ENCODE assay signal across 17 cellular contexts in the genomic region with DNA sequence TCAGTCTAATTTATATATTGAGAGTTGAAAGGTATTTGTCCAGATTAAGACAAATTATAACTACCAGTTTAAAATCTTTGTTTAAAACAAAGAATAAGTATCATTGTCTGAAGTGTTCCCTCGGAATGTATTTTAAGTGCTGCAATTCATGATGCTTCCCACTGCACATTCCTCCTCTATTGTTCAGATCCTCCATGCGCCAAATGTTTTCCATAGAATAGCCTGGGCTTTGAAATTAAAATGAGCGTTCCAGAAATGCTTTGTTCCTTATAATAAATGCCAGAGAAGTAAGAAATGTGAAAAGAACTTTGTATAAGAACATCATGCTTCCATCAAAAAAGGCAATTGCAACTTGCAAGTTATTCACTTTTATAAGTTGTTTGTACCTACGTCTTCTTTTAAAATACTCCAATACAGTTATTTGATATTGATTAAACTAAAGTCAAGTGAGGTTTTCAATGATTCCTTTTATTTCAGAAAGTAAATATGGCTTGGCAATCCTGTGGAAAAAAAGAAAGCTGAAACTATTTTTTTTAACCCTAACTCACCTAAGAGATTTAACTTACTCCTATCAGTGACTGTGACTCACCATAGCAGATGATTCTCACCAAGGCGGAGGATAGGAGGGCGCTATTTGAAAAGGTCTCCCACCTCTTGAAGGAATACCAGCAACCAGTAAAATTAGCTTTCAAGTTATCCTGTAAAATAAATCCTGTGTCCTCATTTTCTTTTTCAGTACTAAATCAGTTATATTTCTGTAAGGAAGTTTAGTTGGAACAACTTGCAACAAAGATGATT.
DNase-seq lines count a peak whose midpoint lies in the region; TF ChIP-seq lines count a peak whose summit lies in the region.
"Had no signal": no experiment of that assay in that cellular context is flagged by ENCODE, and none has a peak within 500 bp of the region (broad histone marks: within the 10 kb centered on the region; RNA-seq: fewer than 3 reads in every experiment).

No MANE protein-coding gene starts in this region.

- peak overlapping the region; percentile 80 for H3K27ac ChIP-seq in HUES64 (ENCODE audit: low read depth, low read length)
- H3K27ac ChIP-seq: adrenal gland, transverse colon had no signal

- H3K9ac ChIP-seq in HUES64 (ENCODE audit: low read depth, low read length), result peak overlapping the region; percentile 35; the same call in 1 of the 2 replicates

- 91% methylated on average over 5 of the region's 6 CpGs for WGBS in HUES64

- DNase-seq in AG10803 (ENCODE audit: low read depth) (peak; percentile 25), choroid plexus epithelial cell (ENCODE audit: low read depth) (peak; percentile 14), medulla oblongata (ENCODE audit: extremely low spot score) (peak; percentile 8), Ammon's horn (ENCODE audit: low spot score) (no peak), NCI-H146 treated with DMSO at 0.1 percent for 48 hours (lab: John Stamatoyannopoulos, UW; ENCODE audit: unreplicated experiment) (no peak), OCI-M1 (lab: John Stamatoyannopoulos, UW) (no peak)
- no peak for DNase-seq in stimulated activated CD4-positive, alpha-beta T cell treated with anti-CD3 and anti-CD28 coated beads, Interleukin-2, amount 100 ng/mL, for 24 hours
- DNase-seq: activated CD8-positive, alpha-beta memory T cell treated with anti-CD3 and anti-CD28 coated beads for 24 hours; adrenal gland; DMS79 treated with DMSO at 0.1 percent for 48 hours; islet precursor cell; mammary epithelial cell; NCI-H2081; stimulated activated naive CD4-positive, alpha-beta T cell treated with Interleukin-2 at 50 U/mL for 16 hours; T-helper 17 cell; transverse colon had no signal

- H3K36me3 ChIP-seq in HUES64 (ENCODE audit: insufficient read depth, low read length), result no peaks in the 10 kb centered on the region
- H3K36me3 ChIP-seq: adrenal gland, transverse colon had no signal

- H3K27me3 ChIP-seq in HUES64 (ENCODE audit: insufficient read depth, low read length), result no peaks in the 10 kb centered on the region
- H3K27me3 ChIP-seq: adrenal gland, transverse colon had no signal

- no peak overlapping the region for H3K4me3 ChIP-seq in AG10803 (ENCODE audit: low read length)
- H3K4me3 ChIP-seq in HUES64 (ENCODE audit: low read length), result no peak overlapping the region
- H3K4me3 ChIP-seq in choroid plexus epithelial cell (ENCODE audit: low read depth, low read length), result no peak overlapping the region
- H3K4me3 ChIP-seq: adrenal gland, transverse colon had no signal

- H3K9me3 ChIP-seq in HUES64 (ENCODE audit: insufficient read depth, low read depth, low read length), result peaks cover 5% of the 10 kb centered on the region; the same call in 1 of the 2 replicates
- H3K9me3 ChIP-seq: adrenal gland, transverse colon had no signal

- TF ChIP-seq CTCF in AG10803 (conservative IDR thresholded peaks at IDR 0.05; ENCODE audit: low read length) (no peak), choroid plexus epithelial cell (conservative IDR thresholded peaks at IDR 0.05; ENCODE audit: low read depth, low read length) (no peak)

- peaks cover 29% of the 10 kb centered on the region for H3K4me1 ChIP-seq in HUES64 (ENCODE audit: insufficient read depth, low read length)
- H3K4me1 ChIP-seq: adrenal gland had no signal

Comparison
In these comparisons a context has a peak if more than half of its experiments do, and no peak if none do; other contexts are left out.
1. DNase-seq: peak in AG10803 (single experiment), choroid plexus epithelial cell (single experiment) and medulla oblongata (single experiment); none in Ammon's horn (single experiment), stimulated activated CD4-positive, alpha-beta T cell treated with anti-CD3 and anti-CD28 coated beads, Interleukin-2, amount 100 ng/mL, for 24 hours (0 of 2), NCI-H146 treated with DMSO at 0.1 percent for 48 hours (single experiment) and OCI-M1 (single experiment).